Comparison of ENCODE assay signal across 10 cellular contexts in the genomic region with DNA sequence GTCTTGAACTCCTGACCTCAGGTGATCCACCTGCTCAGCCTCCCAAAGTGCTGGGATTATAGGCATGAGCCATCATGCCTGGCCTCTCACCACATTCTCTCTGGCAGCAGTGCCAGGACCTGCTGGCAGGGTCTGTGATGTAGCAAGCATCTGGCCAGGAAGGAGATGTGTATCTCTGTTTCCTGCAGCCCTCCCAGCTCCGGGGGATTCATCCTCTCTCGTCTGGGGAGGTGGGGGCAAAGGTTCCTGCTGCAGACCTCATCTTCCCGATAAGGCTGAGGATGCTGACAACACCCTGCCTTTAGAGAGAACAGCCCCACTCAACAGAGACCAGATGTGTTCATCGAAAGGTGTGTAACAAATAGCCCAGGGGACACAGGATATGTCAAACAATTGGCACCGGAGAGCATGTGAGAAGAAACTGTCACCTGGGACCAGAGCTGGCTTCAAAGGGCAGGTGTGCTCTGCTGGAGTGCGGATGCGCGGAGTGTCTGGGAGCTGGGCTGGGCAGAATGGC. TPM values are rescaled to one million over a fixed set of nuclear protein-coding genes. Genes with fewer than 3 reads are reported as not detected.
DNase-seq lines count a peak whose midpoint lies in the region; ATAC-seq and TF ChIP-seq lines count a peak whose summit lies in the region.
"Had no signal": no experiment of that assay in that cellular context is flagged by ENCODE, and none has a peak within 500 bp of the region (broad histone marks: within the 10 kb centered on the region; RNA-seq: fewer than 3 reads in every experiment).

No MANE protein-coding gene starts in this region.

- no peaks in the 10 kb centered on the region for H3K9me3 ChIP-seq in BE2C
- H3K9me3 ChIP-seq: SJSA1, uterus had no signal

- no peaks in the 10 kb centered on the region for H3K27me3 ChIP-seq in BE2C
- H3K27me3 ChIP-seq: SJSA1, uterus had no signal

- H3K36me3 Mint-ChIP-seq in activated T-helper 1 cell treated with anti-CD3 and anti-CD28 coated beads, Interleukin-12 subunit alpha, Interleukin-12 subunit beta, Interleukin-2, Interleukin-4 antibody, amounts not matched to agents 30 ng/mL and 10 ng/mL and 1 ng/mL, durations not matched to agents 14 hours and 24 hours and 36 hours (ENCODE audit: low read depth): peaks cover 8% of the 10 kb centered on the region

- peak overlapping the region; percentile 20 for H3K4me3 Mint-ChIP-seq in activated T-helper 1 cell treated with anti-CD3 and anti-CD28 coated beads, Interleukin-12 subunit alpha, Interleukin-12 subunit beta, Interleukin-2, Interleukin-4 antibody, amounts not matched to agents 30 ng/mL and 10 ng/mL and 1 ng/mL, durations not matched to agents 14 hours and 24 hours and 36 hours

- H3K4me3 ChIP-seq in BE2C (ENCODE audit: low read depth, low read length): peak overlapping the region; percentile 8
- H3K4me3 ChIP-seq: SJSA1, uterus had no signal

- TF ChIP-seq CTCF in BE2C (IDR thresholded peaks at IDR 0.05; ENCODE audit: low read depth, low read length): no peak

- peaks cover 5% of the 10 kb centered on the region for H3K36me3 ChIP-seq in BE2C
- H3K36me3 ChIP-seq: uterus had no signal

- peaks cover 6% of the 10 kb centered on the region for H3K27me3 Mint-ChIP-seq in activated T-helper 1 cell treated with anti-CD3 and anti-CD28 coated beads, Interleukin-12 subunit alpha, Interleukin-12 subunit beta, Interleukin-2, Interleukin-4 antibody, amounts not matched to agents 30 ng/mL and 10 ng/mL and 1 ng/mL, durations not matched to agents 14 hours and 24 hours and 36 hours (ENCODE audit: insufficient read depth)

- peaks cover 10% of the 10 kb centered on the region for H3K4me1 ChIP-seq in BE2C

- no peaks in the 10 kb centered on the region for H3K9me3 Mint-ChIP-seq in activated T-helper 1 cell treated with anti-CD3 and anti-CD28 coated beads, Interleukin-12 subunit alpha, Interleukin-12 subunit beta, Interleukin-2, Interleukin-4 antibody, amounts not matched to agents 30 ng/mL and 10 ng/mL and 1 ng/mL, durations not matched to agents 14 hours and 24 hours and 36 hours

- H3K27ac Mint-ChIP-seq in activated T-helper 1 cell treated with anti-CD3 and anti-CD28 coated beads, Interleukin-12 subunit alpha, Interleukin-12 subunit beta, Interleukin-2, Interleukin-4 antibody, amounts not matched to agents 30 ng/mL and 10 ng/mL and 1 ng/mL, durations not matched to agents 14 hours and 24 hours and 36 hours: peak overlapping the region; percentile 3

- DNase-seq in BE2C: peak; percentile 75
- DNase-seq in COLO668 (lab: John Stamatoyannopoulos, UW; ENCODE audit: unreplicated experiment): peak; percentile 71
- DNase-seq in NCI-H2196 treated with DMSO at 0.1 percent for 48 hours (lab: John Stamatoyannopoulos, UW; ENCODE audit: unreplicated experiment): peak; percentile 81
- no peak for DNase-seq in activated T-helper 1 cell treated with anti-CD3 and anti-CD28 coated beads, Interleukin-12 subunit alpha, Interleukin-12 subunit beta, Interleukin-2, Interleukin-4 antibody, amounts not matched to agents 30 ng/mL and 10 ng/mL and 1 ng/mL, durations not matched to agents 14 hours and 24 hours and 36 hours (ENCODE audit: low spot score)
- DNase-seq in NCI-H187 treated with DMSO at 0.1 percent for 48 hours (lab: John Stamatoyannopoulos, UW): no peak
- DNase-seq in GM03348 (ENCODE audit: low spot score): no peak
- DNase-seq in Right ventricle myocardium inferior (ENCODE audit: missing footprints): no peak

- intact Hi-C loops in activated T-helper 1 cell treated with anti-CD3 and anti-CD28 coated beads, Interleukin-12 subunit alpha, Interleukin-12 subunit beta, Interleukin-2, Interleukin-4 antibody, amounts not matched to agents 30 ng/mL and 10 ng/mL and 1 ng/mL, durations not matched to agents 14 hours and 24 hours and 36 hours (cut with micrococcal nuclease): loop anchor here (1.0 kb wide), 1 partner anchor 161 kb away; no protein-coding TSS in a partner anchor
- intact Hi-C loops in Right ventricle myocardium inferior (cut with DNase I): loop anchor here (1.0 kb wide), 1 partner anchor 161 kb away; no protein-coding TSS in a partner anchor

- ATAC-seq in HG02973 (IDR thresholded peaks at IDR 0.05; ENCODE audit: unreplicated experiment) (no peak), Right ventricle myocardium inferior (no peak)

- peaks cover 27% of the 10 kb centered on the region for H3K4me1 Mint-ChIP-seq in activated T-helper 1 cell treated with anti-CD3 and anti-CD28 coated beads, Interleukin-12 subunit alpha, Interleukin-12 subunit beta, Interleukin-2, Interleukin-4 antibody, amounts not matched to agents 30 ng/mL and 10 ng/mL and 1 ng/mL, durations not matched to agents 14 hours and 24 hours and 36 hours (ENCODE audit: low read depth)

RNA-seq across cellular contexts. Expression of gene SEC14L1, which starts 54.8 kb away (rescaled TPM):
- 36.1 TPM for polyA plus RNA-seq in BE2C (2012; ENCODE audit: insufficient read depth, insufficient read length, low read depth)
- 77.6 and 81.9 TPM in 2 replicates for total RNA-seq in activated T-helper 1 cell treated with anti-CD3 and anti-CD28 coated beads, Interleukin-12 subunit alpha, Interleukin-12 subunit beta, Interleukin-2, Interleukin-4 antibody, amounts not matched to agents 30 ng/mL and 10 ng/mL and 1 ng/mL, durations not matched to agents 14 hours and 24 hours and 36 hours
- 65.5 TPM for total RNA-seq in Right ventricle myocardium inferior

Comparison
In these comparisons a context has a peak if more than half of its experiments do, and no peak if none do; other contexts are left out.
1. DNase-seq: peak in BE2C (single experiment), COLO668 (single experiment) and NCI-H2196 treated with DMSO at 0.1 percent for 48 hours (single experiment); none in activated T-helper 1 cell treated with anti-CD3 and anti-CD28 coated beads, Interleukin-12 subunit alpha, Interleukin-12 subunit beta, Interleukin-2, Interleukin-4 antibody, amounts not matched to agents 30 ng/mL and 10 ng/mL and 1 ng/mL, durations not matched to agents 14 hours and 24 hours and 36 hours (single experiment), NCI-H187 treated with DMSO at 0.1 percent for 48 hours (single experiment), GM03348 (single experiment) and Right ventricle myocardium inferior (single experiment).